In the genomic region with DNA sequence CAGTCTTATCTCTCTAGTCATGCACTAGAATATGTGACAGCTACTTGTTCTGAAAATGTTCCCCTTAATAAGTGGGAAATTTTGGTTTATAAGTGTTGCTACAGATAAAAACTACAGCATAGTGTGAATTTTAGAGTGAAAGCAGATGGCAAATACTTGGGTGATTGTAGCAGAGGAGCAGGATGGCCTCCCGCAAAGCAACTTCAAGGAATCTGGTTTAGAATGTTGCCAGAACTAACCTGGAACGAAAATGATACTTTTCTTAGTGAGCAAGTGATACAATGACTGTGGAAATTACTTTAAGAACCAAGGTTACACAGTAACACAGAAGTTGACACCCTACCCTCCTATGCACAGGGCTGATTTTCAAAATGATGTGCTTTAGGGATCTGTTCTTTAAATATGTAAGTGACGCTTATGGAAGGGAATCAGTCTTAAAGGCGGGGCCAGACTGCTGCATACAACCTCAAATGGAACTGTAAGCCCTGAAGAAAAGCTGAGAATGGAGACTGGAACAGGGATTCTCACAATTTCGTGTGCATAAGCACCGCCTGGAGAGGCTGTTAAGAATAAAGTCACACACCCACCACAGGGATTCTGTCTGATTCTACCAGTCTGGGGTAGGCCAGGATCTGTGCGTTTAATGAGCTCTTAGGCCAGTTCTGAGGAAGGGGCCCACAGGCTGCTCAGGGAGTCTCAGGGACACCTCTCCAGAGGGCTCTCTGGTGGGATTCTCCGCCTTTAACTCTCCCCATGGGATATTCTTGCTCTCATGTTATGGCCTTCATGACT, we compare ENCODE assay signal across 17 cellular contexts.
DNase-seq lines count a peak whose midpoint lies in the region; ATAC-seq and TF ChIP-seq lines count a peak whose summit lies in the region.
"Had no signal": no experiment of that assay in that cellular context is flagged by ENCODE, and none has a peak within 500 bp of the region (broad histone marks: within the 10 kb centered on the region; RNA-seq: fewer than 3 reads in every experiment).

No MANE protein-coding gene starts in this region.

- no peaks in the 10 kb centered on the region for H3K27me3 ChIP-seq in CD4-positive, alpha-beta T cell (ENCODE audit: control insufficient read depth, insufficient read depth, low read length)
- no peaks in the 10 kb centered on the region for H3K27me3 ChIP-seq in effector memory CD4-positive, alpha-beta T cell (replicated peaks; ENCODE audit: control insufficient read depth, insufficient read depth, low read length, poor library complexity, severe bottlenecking)
- H3K27me3 ChIP-seq in neural progenitor cell, result no peaks in the 10 kb centered on the region

- peaks cover 89% of the 10 kb centered on the region for H3K4me1 Mint-ChIP-seq in CD4-positive, alpha-beta T cell (ENCODE audit: low read depth)
- peaks cover 36% of the 10 kb centered on the region for H3K4me1 Mint-ChIP-seq in neural progenitor cell

- intact Hi-C loops in CD4-positive, alpha-beta T cell (cut with DNase I, micrococcal nuclease), result loop anchor here in 1 of 2 experiments (10.0 kb wide), 1 partner anchor 51 kb away; no protein-coding TSS in a partner anchor

- peaks cover 37% of the 10 kb centered on the region for H3K4me1 ChIP-seq in effector memory CD4-positive, alpha-beta T cell (ENCODE audit: control insufficient read depth, insufficient read depth, low read length, poor library complexity, severe bottlenecking)
- peaks cover 18% of the 10 kb centered on the region for H3K4me1 ChIP-seq in neural progenitor cell

- no peaks in the 10 kb centered on the region for H3F3A ChIP-seq in neural progenitor cell (ENCODE audit: low read depth)

- peaks cover 82% of the 10 kb centered on the region for H3K36me3 Mint-ChIP-seq in CD4-positive, alpha-beta T cell (ENCODE audit: low read depth)
- H3K36me3 Mint-ChIP-seq in neural progenitor cell, result peaks cover 28% of the 10 kb centered on the region

- H3K79me2 ChIP-seq in neural progenitor cell (ENCODE audit: low read depth), result no peaks in the 10 kb centered on the region

- H3K4me3 ChIP-seq in SK-N-MC (no peak overlapping the region), neural progenitor cell (no peak overlapping the region)
- H3K4me3 ChIP-seq in effector memory CD4-positive, alpha-beta T cell (ENCODE audit: insufficient read depth, low read depth, low read length, poor library complexity, severe bottlenecking), result no peak overlapping the region

- no peak for DNase-seq in CD4-positive, alpha-beta T cell
- DNase-seq in SK-N-MC (ENCODE audit: low read depth, low spot score) (no peak), neural progenitor cell (ENCODE audit: low spot score) (no peak), NCI-H2196 treated with DMSO at 0.1 percent for 48 hours (lab: John Stamatoyannopoulos, UW; ENCODE audit: unreplicated experiment) (no peak), NCI-H1417 (lab: John Stamatoyannopoulos, UW) (no peak), middle frontal gyrus (ENCODE audit: extremely low spot score, low spot score) (no peak)
- no peak for DNase-seq in effector memory CD4-positive, alpha-beta T cell
- DNase-seq: DND-41, islet precursor cell, Kasumi-1, mesenchymal stem cell, NCI-H510A treated with DMSO at 0.1 percent for 48 hours, PC-3, SK-N-SH had no signal

- no peaks in the 10 kb centered on the region for H3K27me3 Mint-ChIP-seq in CD4-positive, alpha-beta T cell
- H3K27me3 Mint-ChIP-seq in neural progenitor cell (ENCODE audit: insufficient read depth, low read depth), result no peaks in the 10 kb centered on the region
- H3K27me3 Mint-ChIP-seq: B cell had no signal

- H3K36me3 ChIP-seq in SK-N-MC (ENCODE audit: insufficient read depth, low read length), result peaks cover 33% of the 10 kb centered on the region
- H3K36me3 ChIP-seq in effector memory CD4-positive, alpha-beta T cell (ENCODE audit: control insufficient read depth, insufficient read depth, low read length), result peaks cover 4% of the 10 kb centered on the region
- H3K36me3 ChIP-seq in neural progenitor cell, result no peaks in the 10 kb centered on the region

- CTCF ChIA-PET in CD4-positive, alpha-beta T cell (lab: Charles Lee), result interaction anchor here (1.3 kb wide), 1 partner anchor 49 kb away, joined by 3 read pairs; no protein-coding TSS in a partner anchor

- ATAC-seq in CD4-positive, alpha-beta T cell (ENCODE audit: poor library complexity), result no peak
- no peak for ATAC-seq in GM21381 (IDR thresholded peaks at IDR 0.05; ENCODE audit: unreplicated experiment)
- ATAC-seq: PC-3 had no signal

- peaks cover 10% of the 10 kb centered on the region for H4K20me1 ChIP-seq in neural progenitor cell (ENCODE audit: low read depth)

- H2AFZ ChIP-seq in neural progenitor cell (replicated peaks), result no peak overlapping the region
- H2AFZ ChIP-seq: parathyroid adenoma had no signal

- H3K27ac Mint-ChIP-seq in CD4-positive, alpha-beta T cell, result peak overlapping the region; percentile 84
- peak overlapping the region; percentile 73 for H3K27ac Mint-ChIP-seq in neural progenitor cell
- H3K27ac Mint-ChIP-seq: B cell had no signal

- H3K4me2 ChIP-seq in neural progenitor cell, result no peak overlapping the region
- H3K4me2 ChIP-seq: SK-N-SH had no signal

- H3K9me3 ChIP-seq in CD4-positive, alpha-beta T cell (ENCODE audit: control insufficient read depth, low read length), result peaks cover 5% of the 10 kb centered on the region
- H3K9me3 ChIP-seq in SK-N-MC (ENCODE audit: low read depth, low read length) (no peaks in the 10 kb centered on the region), neural progenitor cell (ENCODE audit: low read depth) (no peaks in the 10 kb centered on the region)
- H3K9me3 ChIP-seq in effector memory CD4-positive, alpha-beta T cell (ENCODE audit: control insufficient read depth, low read length), result no peaks in the 10 kb centered on the region
- H3K9me3 ChIP-seq: SK-N-SH had no signal

- H3K9ac ChIP-seq in SK-N-MC (ENCODE audit: insufficient read length) (no peak overlapping the region), neural progenitor cell (no peak overlapping the region)
- H3K9ac ChIP-seq: parathyroid adenoma, SK-N-SH had no signal

- H3K4me3 Mint-ChIP-seq in CD4-positive, alpha-beta T cell, result peak overlapping the region; percentile 28
- no peak overlapping the region for H3K4me3 Mint-ChIP-seq in neural progenitor cell
- H3K4me3 Mint-ChIP-seq: B cell had no signal

- POLR2A ChIA-PET in CD4-positive, alpha-beta T cell (lab: Charles Lee), result interaction anchor here (0.6 to 3.9 kb wide), 6 partner anchors 11 to 43 kb away, joined by 3 to 17 read pairs (median 5); no protein-coding TSS in a partner anchor

- TF ChIP-seq CTCF in CD4-positive, alpha-beta T cell (IDR thresholded peaks at IDR 0.05), result no peak
- no peak for TF ChIP-seq CTCF in neural progenitor cell (IDR thresholded peaks at IDR 0.05)

- H3K27ac ChIP-seq in CD4-positive, alpha-beta T cell (ENCODE audit: low read depth, low read length), result peak overlapping the region; percentile 48
- H3K27ac ChIP-seq in SK-N-MC, result peak overlapping the region; percentile 70
- H3K27ac ChIP-seq in effector memory CD4-positive, alpha-beta T cell (ENCODE audit: insufficient read depth, low read length, poor library complexity, severe bottlenecking), result peak overlapping the region; percentile 32
- no peak overlapping the region for H3K27ac ChIP-seq in neural progenitor cell
- H3K27ac ChIP-seq: parathyroid adenoma had no signal

- H3K9me3 Mint-ChIP-seq in CD4-positive, alpha-beta T cell, result no peaks in the 10 kb centered on the region
- H3K9me3 Mint-ChIP-seq in neural progenitor cell, result no peaks in the 10 kb centered on the region
